ENCODE assay signal across 23 cellular contexts in genomic region chr17:73599599-73599998, GRCh38.
"Had no signal": no experiment of that assay in that cellular context is flagged by ENCODE, and none has a peak within 500 bp of the region (broad histone marks: within the 10 kb centered on the region; RNA-seq: fewer than 3 reads in every experiment).

No MANE protein-coding gene starts in this region.

- H3K4me1 ChIP-seq: ascending aorta, gastrocnemius medialis, left lung, lower lobe of right lung, parathyroid adenoma, testis had no signal

- H3K4me3 Mint-ChIP-seq: activated naive CD4-positive, alpha-beta T cell treated with anti-CD3 and anti-CD28 coated beads, Interleukin-2, amount 10 ng/mL, durations not matched to agents 7 days and 5 days; activated naive CD8-positive, alpha-beta T cell treated with anti-CD3 and anti-CD28 coated beads, Interleukin-2, amount 10 ng/mL, durations not matched to agents 7 days and 5 days; activated T-cell treated with anti-CD3 and anti-CD28 coated beads, Interleukin-2, amount 50 U/mL, for 24 hours; brain; effector memory CD8-positive, alpha-beta T cell; nephron progenitor cell had no signal

- H3K9me3 ChIP-seq: ascending aorta, gastrocnemius medialis, left lung, lower lobe of right lung, testis, vagina had no signal

- H3K27ac Mint-ChIP-seq: activated naive CD4-positive, alpha-beta T cell treated with anti-CD3 and anti-CD28 coated beads, Interleukin-2, amount 10 ng/mL, durations not matched to agents 7 days and 5 days; activated naive CD8-positive, alpha-beta T cell treated with anti-CD3 and anti-CD28 coated beads, Interleukin-2, amount 10 ng/mL, durations not matched to agents 7 days and 5 days; activated T-cell treated with anti-CD3 and anti-CD28 coated beads, Interleukin-2, amount 50 U/mL, for 24 hours had no signal

- H2AFZ ChIP-seq: parathyroid adenoma had no signal

- DNase-seq: activated CD4-positive, alpha-beta T cell treated with anti-CD3 and anti-CD28 coated beads for 4 hours; activated CD4-positive, alpha-beta T cell treated with anti-CD3 and anti-CD28 coated beads, Interleukin-2, amount 50 U/mL, for 4 hours; activated gamma-delta T cell; activated naive CD4-positive, alpha-beta T cell treated with anti-CD3 and anti-CD28 coated beads, Interleukin-2, amount 10 ng/mL, durations not matched to agents 7 days and 5 days; activated naive CD8-positive, alpha-beta T cell treated with anti-CD3 and anti-CD28 coated beads, Interleukin-2, amount 10 ng/mL, durations not matched to agents 7 days and 5 days; activated T-cell treated with anti-CD3 and anti-CD28 coated beads, Interleukin-2, amount 50 U/mL, for 24 hours; effector memory CD8-positive, alpha-beta T cell; erythroblast; gastrocnemius medialis; glutamatergic neuron; left lung; lower lobe of right lung; nephron progenitor cell; spleen; stimulated activated naive CD8-positive, alpha-beta T cell treated with anti-CD3 and anti-CD28 coated beads, Interleukin-15, Interleukin-2, amounts not matched to agents 100 U/mL and 50 U/mL, for 24 hours; testis; trophoblast cell had no signal

- H3K27ac ChIP-seq: ascending aorta, coronary artery, gastrocnemius medialis, left lung, lower lobe of right lung, parathyroid adenoma, testis, vagina had no signal

- FAIRE-seq: islet of Langerhans had no signal

- H3K9me3 Mint-ChIP-seq: activated naive CD4-positive, alpha-beta T cell treated with anti-CD3 and anti-CD28 coated beads, Interleukin-2, amount 10 ng/mL, durations not matched to agents 7 days and 5 days; activated T-cell treated with anti-CD3 and anti-CD28 coated beads, Interleukin-2, amount 50 U/mL, for 24 hours; brain; effector memory CD8-positive, alpha-beta T cell; nephron progenitor cell had no signal

- H3K9ac ChIP-seq: parathyroid adenoma had no signal

- H3K27me3 Mint-ChIP-seq: activated naive CD8-positive, alpha-beta T cell treated with anti-CD3 and anti-CD28 coated beads, Interleukin-2, amount 10 ng/mL, durations not matched to agents 7 days and 5 days; activated T-cell treated with anti-CD3 and anti-CD28 coated beads, Interleukin-2, amount 50 U/mL, for 24 hours had no signal

- H3K79me2 ChIP-seq: parathyroid adenoma had no signal

- ATAC-seq: effector memory CD8-positive, alpha-beta T cell; gastrocnemius medialis; left lung; lower lobe of right lung; stimulated activated naive CD8-positive, alpha-beta T cell treated with anti-CD3 and anti-CD28 coated beads, Interleukin-15, Interleukin-2, amounts not matched to agents 100 U/mL and 50 U/mL, for 24 hours had no signal

- H3K27me3 ChIP-seq: ascending aorta, gastrocnemius medialis, left lung, spleen, testis, vagina had no signal

- H3K4me3 ChIP-seq: ascending aorta, coronary artery, gastrocnemius medialis, left lung, lower lobe of right lung, spleen, testis, vagina had no signal

- H3K36me3 ChIP-seq: ascending aorta, gastrocnemius medialis, left lung, lower lobe of right lung, spleen, vagina had no signal
